Comparison of ENCODE assay signal across 8 cellular contexts in the genomic region with DNA sequence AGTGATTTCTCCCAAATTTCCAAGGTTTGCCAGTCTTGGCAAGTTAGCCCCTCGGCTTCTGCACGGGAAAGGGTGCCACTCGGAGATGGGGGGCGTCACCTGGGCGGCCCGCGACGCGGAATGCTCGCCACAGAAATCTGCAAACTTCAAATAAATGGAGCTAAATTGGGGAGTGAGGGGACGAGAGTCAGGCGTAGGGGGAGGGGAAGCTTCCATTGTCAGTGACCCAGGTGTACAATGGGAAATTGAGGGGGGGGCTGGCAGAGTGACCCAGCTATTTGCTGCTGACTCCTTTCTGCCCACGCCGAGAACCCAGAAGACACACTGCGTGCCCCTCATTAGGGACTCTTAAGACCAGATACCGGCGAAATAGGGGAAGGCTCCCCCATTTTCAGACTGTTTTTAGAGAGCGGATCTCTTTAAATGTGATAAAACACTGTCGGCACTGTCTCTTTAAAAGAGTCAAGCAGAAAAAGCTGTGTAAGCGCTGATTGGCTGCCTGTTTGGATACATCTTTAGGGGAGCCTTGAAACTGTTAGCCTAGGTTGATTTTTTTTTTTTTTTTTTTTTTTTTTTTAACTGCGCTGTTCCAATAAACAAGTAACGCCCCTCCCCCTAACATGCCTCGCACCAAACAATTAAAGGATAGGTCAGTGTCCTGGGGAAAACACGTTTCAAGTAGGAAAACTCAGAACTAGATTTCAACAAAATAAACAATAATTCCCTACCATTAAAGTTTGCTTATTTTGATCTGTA.
DNase-seq lines count a peak whose midpoint lies in the region; ATAC-seq and TF ChIP-seq lines count a peak whose summit lies in the region.

No MANE protein-coding gene starts in this region.

- ATAC-seq in HG03280 (IDR thresholded peaks at IDR 0.05; ENCODE audit: unreplicated experiment) = peak; percentile 39
- ATAC-seq in activated CD4-positive, CD25-positive, alpha-beta regulatory T cell treated with anti-CD3 and anti-CD28 coated beads, Interleukin-2, amount 50 U/mL, for 24 hours = peak; percentile 31 to 44
- no peak for ATAC-seq in GM19463 (IDR thresholded peaks at IDR 0.05; ENCODE audit: unreplicated experiment)

- H3K27ac ChIP-seq in skin epidermis = peak overlapping the region in 20 of 21 experiments; percentile 89 to 99 (median 96)

- TF ChIP-seq CTCF in GM12865 (IDR thresholded peaks at IDR 0.05; ENCODE audit: insufficient read depth, low read depth, low read length, missing control alignments) (no peak), choroid plexus epithelial cell (conservative IDR thresholded peaks at IDR 0.05; ENCODE audit: low read depth, low read length) (no peak)

- H3K4me3 ChIP-seq in GM12865 (ENCODE audit: low read depth, low read length) (peak overlapping the region; percentile 88), choroid plexus epithelial cell (ENCODE audit: low read depth, low read length) (peak overlapping the region; percentile 77), skin epidermis (peak overlapping the region; percentile 85 to 99 (median 93))

- peak; percentile 95 for DNase-seq in GM12865 (ENCODE audit: low read depth)
- peak; percentile 92 for DNase-seq in NCI-H446 treated with DMSO at 0.1 percent for 48 hours (lab: John Stamatoyannopoulos, UW)
- DNase-seq in choroid plexus epithelial cell (ENCODE audit: low read depth) = peak; percentile 97
- peak; percentile 94 for DNase-seq in iris pigment epithelial cell (ENCODE audit: low read depth)
